ENCODE assay signal across 6 cellular contexts in the genomic region with DNA sequence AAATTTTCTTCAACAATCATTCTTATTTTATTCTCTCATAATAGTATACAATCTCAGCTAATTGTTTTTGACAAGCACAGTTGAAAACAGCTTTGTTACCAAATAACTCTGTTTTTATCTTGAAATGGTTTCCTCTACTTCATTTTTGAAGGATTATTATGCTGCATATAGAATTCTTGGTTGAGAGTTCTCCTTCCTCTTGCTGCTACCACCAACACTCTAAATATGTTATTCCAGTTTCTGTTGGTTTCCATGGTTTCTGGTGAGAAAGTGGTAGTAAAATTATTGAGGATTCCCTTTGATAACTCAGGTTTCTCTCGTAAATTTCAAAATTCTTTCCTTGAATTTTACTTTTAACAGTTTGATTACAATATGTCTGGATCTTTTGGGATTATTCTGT.
"Had no signal": no experiment of that assay in that cellular context is flagged by ENCODE, and none has a peak within 500 bp of the region (broad histone marks: within the 10 kb centered on the region; RNA-seq: fewer than 3 reads in every experiment).

No MANE protein-coding gene starts in this region.

- DNase-seq: IMR-90, KBM-7, KG1 had no signal

- ATAC-seq: HepG2, K562 had no signal

- H3K4me3 ChIP-seq: K562 had no signal

- H3K27ac ChIP-seq: HL-60 had no signal
